ENCODE assay signal across 9 cellular contexts in the genomic region with DNA sequence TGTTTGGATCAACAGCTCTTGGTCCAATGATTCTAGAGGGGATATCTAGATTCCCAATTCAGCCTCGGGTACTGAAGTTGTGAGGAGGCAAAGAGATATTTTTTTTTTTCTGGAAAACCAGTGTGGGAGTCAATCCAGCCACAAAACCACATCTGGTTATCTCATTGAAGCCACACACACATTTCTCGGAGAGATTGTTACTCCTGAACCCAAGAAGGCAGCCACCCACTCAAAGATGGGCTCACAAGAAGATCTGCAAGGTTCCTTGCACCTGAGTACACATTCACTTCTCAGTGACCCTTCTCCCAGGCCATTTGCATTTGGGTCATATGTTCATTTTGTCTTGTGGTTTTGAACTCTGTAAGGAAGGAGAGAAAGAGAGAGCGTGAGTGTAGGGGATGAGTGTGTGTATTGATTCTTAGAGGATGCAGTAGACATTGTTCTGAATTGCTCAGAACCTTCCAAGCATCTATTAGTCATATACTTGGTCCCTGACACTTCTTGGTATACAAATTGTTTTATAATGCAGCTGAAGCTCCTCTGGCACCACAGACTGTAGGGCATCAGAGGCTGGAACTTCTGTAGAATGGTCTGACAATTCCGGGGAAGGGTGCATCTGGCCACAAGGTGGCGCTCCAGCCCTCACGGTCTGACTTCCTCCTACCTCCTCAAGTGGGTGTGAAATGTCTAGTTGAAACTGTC. TPM values are rescaled to one million over a fixed set of nuclear protein-coding genes. Genes with fewer than 3 reads are reported as not detected.
DNase-seq lines count a peak whose midpoint lies in the region; ATAC-seq and TF ChIP-seq lines count a peak whose summit lies in the region.
"Had no signal": no experiment of that assay in that cellular context is flagged by ENCODE, and none has a peak within 500 bp of the region (broad histone marks: within the 10 kb centered on the region; RNA-seq: fewer than 3 reads in every experiment).

No MANE protein-coding gene starts in this region.

- no peaks in the 10 kb centered on the region for H3K9me3 Mint-ChIP-seq in Caco-2 (ENCODE audit: unreplicated experiment)
- H3K9me3 Mint-ChIP-seq in naive thymus-derived CD8-positive, alpha-beta T cell, result no peaks in the 10 kb centered on the region
- no peaks in the 10 kb centered on the region for H3K9me3 Mint-ChIP-seq in stimulated activated memory B cell treated with anti-CD40 and anti-IgM and Interleukin-4, amounts not matched to agents 10 μg/mL and 1 μg/mL and 100 μg/mL, for 72 hours
- H3K9me3 Mint-ChIP-seq: T-helper 1 cell treated with Interleukin-12 subunit alpha and Interleukin-12 subunit beta and Interleukin-4 antibody, amounts not matched to agents 30 μg/mL and 1 μg/mL, for 36 hours had no signal

- H3K36me3 Mint-ChIP-seq in Caco-2 (ENCODE audit: insufficient read depth, unreplicated experiment), result no peaks in the 10 kb centered on the region
- H3K36me3 Mint-ChIP-seq in naive thymus-derived CD8-positive, alpha-beta T cell, result no peaks in the 10 kb centered on the region
- H3K36me3 Mint-ChIP-seq in stimulated activated memory B cell treated with anti-CD40 and anti-IgM and Interleukin-4, amounts not matched to agents 10 μg/mL and 1 μg/mL and 100 μg/mL, for 72 hours, result no peaks in the 10 kb centered on the region

- H3K4me3 Mint-ChIP-seq in Caco-2 (ENCODE audit: unreplicated experiment), result no peak overlapping the region
- no peak overlapping the region for H3K4me3 Mint-ChIP-seq in naive thymus-derived CD8-positive, alpha-beta T cell
- no peak overlapping the region for H3K4me3 Mint-ChIP-seq in stimulated activated memory B cell treated with anti-CD40 and anti-IgM and Interleukin-4, amounts not matched to agents 10 μg/mL and 1 μg/mL and 100 μg/mL, for 72 hours
- H3K4me3 Mint-ChIP-seq: T-helper 1 cell treated with Interleukin-12 subunit alpha and Interleukin-12 subunit beta and Interleukin-4 antibody, amounts not matched to agents 30 μg/mL and 1 μg/mL, for 36 hours had no signal

- no peak overlapping the region for H3K27ac Mint-ChIP-seq in Caco-2 (ENCODE audit: unreplicated experiment)
- no peak overlapping the region for H3K27ac Mint-ChIP-seq in naive thymus-derived CD8-positive, alpha-beta T cell
- no peak overlapping the region for H3K27ac Mint-ChIP-seq in stimulated activated memory B cell treated with anti-CD40 and anti-IgM and Interleukin-4, amounts not matched to agents 10 μg/mL and 1 μg/mL and 100 μg/mL, for 72 hours
- H3K27ac Mint-ChIP-seq: T-helper 1 cell treated with Interleukin-12 subunit alpha and Interleukin-12 subunit beta and Interleukin-4 antibody, amounts not matched to agents 30 μg/mL and 1 μg/mL, for 36 hours had no signal

- H3K27me3 ChIP-seq in Caco-2 (replicated peaks; ENCODE audit: control insufficient read depth, insufficient read depth, low read length), result no peaks in the 10 kb centered on the region

- TF ChIP-seq CTCF in Caco-2 (IDR thresholded peaks at IDR 0.05; ENCODE audit: insufficient read depth in 1 of 2, low read depth in 1 of 2, low read length in 1 of 2, severe bottlenecking in 1 of 2, unreplicated experiment in 1 of 2), result peak; percentile 86 to 89

- CTCF ChIA-PET in Caco-2 (lab: Charles Lee), result interaction anchor here (0.8 to 1.1 kb wide), 3 partner anchors 9 to 564 kb away, joined by 3 read pairs; no protein-coding TSS in a partner anchor

- POLR2A ChIA-PET in Caco-2 (lab: Charles Lee), result interaction anchor here (0.6 kb wide), 1 partner anchor 51 kb away, joined by 3 read pairs; no protein-coding TSS in a partner anchor
- POLR2A ChIA-PET in naive thymus-derived CD8-positive, alpha-beta T cell (lab: Charles Lee), result no interaction called here

- no peaks in the 10 kb centered on the region for H3K36me3 ChIP-seq in Caco-2 (ENCODE audit: control insufficient read depth, insufficient read depth, low read length)

- no peaks in the 10 kb centered on the region for H3K4me1 Mint-ChIP-seq in Caco-2 (ENCODE audit: low read depth, unreplicated experiment)
- H3K4me1 Mint-ChIP-seq in naive thymus-derived CD8-positive, alpha-beta T cell, result peaks cover 3 to 10% (median 6%) of the 10 kb centered on the region in 4 donors
- peaks cover 10% of the 10 kb centered on the region for H3K4me1 Mint-ChIP-seq in stimulated activated memory B cell treated with anti-CD40 and anti-IgM and Interleukin-4, amounts not matched to agents 10 μg/mL and 1 μg/mL and 100 μg/mL, for 72 hours

- H3K4me1 ChIP-seq in Caco-2, result no peaks in the 10 kb centered on the region

- BruUV-seq in Caco-2 (replicated peaks; lab: Mats Ljungman, UMichigan), result no TSS peak

- H3K4me3 ChIP-seq in Caco-2 (ENCODE audit: low read depth, low read length), result no peak overlapping the region

- no peaks in the 10 kb centered on the region for H3K27me3 Mint-ChIP-seq in Caco-2 (ENCODE audit: insufficient read depth, unreplicated experiment)
- H3K27me3 Mint-ChIP-seq in naive thymus-derived CD8-positive, alpha-beta T cell, result no peaks in the 10 kb centered on the region
- no peaks in the 10 kb centered on the region for H3K27me3 Mint-ChIP-seq in stimulated activated memory B cell treated with anti-CD40 and anti-IgM and Interleukin-4, amounts not matched to agents 10 μg/mL and 1 μg/mL and 100 μg/mL, for 72 hours

- DNase-seq in Caco-2 (peak; percentile 65 to 77), HUDEP-2 (lab: John Stamatoyannopoulos, UW; ENCODE audit: unreplicated experiment in 76 of 76) (peak in 74 of 76 experiments; percentile 8 to 82 (median 53)), OCI-M1 (lab: John Stamatoyannopoulos, UW) (peak; percentile 88), activated T-cell treated with anti-CD3 and anti-CD28 coated beads for 48 hours (ENCODE audit: low read depth) (peak; percentile 83)
- peak; percentile 52 to 83 (median 72) for DNase-seq in naive thymus-derived CD8-positive, alpha-beta T cell

- H3K9me3 ChIP-seq in Caco-2, result no peaks in the 10 kb centered on the region

- intact Hi-C loops in Caco-2 (cut with micrococcal nuclease; ENCODE audit: unreplicated experiment), result loop anchor here (2.0 kb wide), 1 partner anchor 300 kb away; no protein-coding TSS in a partner anchor

- ATAC-seq in GM21367 (IDR thresholded peaks at IDR 0.05; ENCODE audit: unreplicated experiment) (peak; percentile 68), esophagus mucosa (peak; percentile 77)
- ATAC-seq in naive thymus-derived CD8-positive, alpha-beta T cell, result peak; percentile 91 to 94
- peak; percentile 93 for ATAC-seq in stimulated activated memory B cell treated with anti-CD40 and anti-IgM and Interleukin-4, amounts not matched to agents 10 μg/mL and 1 μg/mL and 100 μg/mL, for 72 hours

RNA-seq across cellular contexts. Expression of gene TRA2B, which starts 39.3 kb away (rescaled TPM):
- total RNA-seq in Caco-2 (2022), result 197 and 204 TPM in 2 replicates
- 86.0 TPM for total RNA-seq in esophagus mucosa
- total RNA-seq in naive thymus-derived CD8-positive, alpha-beta T cell, result 100 to 1,000 TPM; 218 to 229 TPM
- 100 to 1,000 TPM; 176 to 226 (median 184) TPM for polyA plus RNA-seq in naive thymus-derived CD8-positive, alpha-beta T cell
